Comparison of ENCODE assay signal across 8 cellular contexts in genomic region chr17:75749545-75750389, GRCh38. TPM values are rescaled to one million over a fixed set of nuclear protein-coding genes. Genes with fewer than 3 reads are reported as not detected.
DNase-seq lines count a peak whose midpoint lies in the region; ATAC-seq, FAIRE-seq and TF ChIP-seq lines count a peak whose summit lies in the region.

No MANE protein-coding gene starts in this region.

- H3K36me3 ChIP-seq in HepG2 (replicated peaks in 1 of 2; ENCODE audit: control insufficient read depth in 1 of 2, insufficient read depth in 2 of 2, low read length in 2 of 2): no peaks in the 10 kb centered on the region

- no peaks in the 10 kb centered on the region for H3K79me2 ChIP-seq in HepG2 (ENCODE audit: insufficient read depth, low read length)

- no peaks in the 10 kb centered on the region for H3K9me3 ChIP-seq in HepG2 (ENCODE audit: low read length)

- no peak overlapping the region for H2AFZ ChIP-seq in HepG2 (ENCODE audit: low read length)

- H3K4me2 ChIP-seq in HepG2 (ENCODE audit: low read depth, low read length): peak overlapping the region; percentile 75

- H3K4me1 ChIP-seq in HepG2 (ENCODE audit: insufficient read depth, low read length): peaks cover 46% of the 10 kb centered on the region

- in situ Hi-C loops in HepG2 (cut with HindIII; ENCODE audit: extremely low pct_ligation_motif_present, low pct_unique_long_range_greater_than_20kb): loop anchor here (5.0 to 10.0 kb wide), 2 partner anchors 72 to 135 kb away; no protein-coding TSS in a partner anchor

- intact Hi-C loops in HepG2 (cut with micrococcal nuclease; ENCODE audit: unreplicated experiment): loop anchor here (1.0 to 5.0 kb wide), 2 partner anchors 74 to 137 kb away; no protein-coding TSS in a partner anchor

- FAIRE-seq in HepG2 (lab: Jason Lieb, UNC): no peak

- CTCF ChIA-PET in HEK293T (lab: Yijun Ruan, JAX): interaction anchor here (0.6 to 5.6 kb wide), 32 partner anchors 10 to 876 kb away, joined by 3 to 93 read pairs (median 4); partner anchors contain the start of genes GALK1, RECQL5, SAP30BP and SMIM5
- CTCF ChIA-PET in HepG2 (lab: Yijun Ruan, JAX; ENCODE audit: low intra/inter-chr PET ratio, low total read pairs): interaction anchor here (0.9 to 6.3 kb wide), 5 partner anchors 75 to 161 kb away, joined by 3 to 102 read pairs (median 4); partner anchors contain the start of gene SMIM5

- TF ChIP-seq EP300 in HepG2 (IDR thresholded peaks at IDR 0.05; ENCODE audit: low read depth in 2 of 2, low read length in 2 of 2) (no peak), HepG2 (CRISPR knock-in tag; IDR thresholded peaks at IDR 0.05; ENCODE audit: borderline replicate concordance) (no peak)

- no peak for TF ChIP-seq POLR2A in HepG2 (IDR thresholded peaks at IDR 0.05; ENCODE audit: insufficient read depth in 1 of 2, low read depth in 2 of 2, low read length in 2 of 2)

- no peaks in the 10 kb centered on the region for H4K20me1 ChIP-seq in HepG2 (ENCODE audit: insufficient read depth, low read length)

- ATAC-seq in HepG2 (peak; percentile 59), GM19463 (IDR thresholded peaks at IDR 0.05; ENCODE audit: unreplicated experiment) (no peak)

- BruUV-seq in HepG2 (replicated peaks; lab: Mats Ljungman, UMichigan): no TSS peak

- TF ChIP-seq CTCF in C4-2B (conservative IDR thresholded peaks at IDR 0.05) (peak; percentile 97), choroid plexus epithelial cell (conservative IDR thresholded peaks at IDR 0.05; ENCODE audit: low read depth, low read length) (peak; percentile 90), HepG2 (CRISPR knock-in tag; IDR thresholded peaks at IDR 0.05) (peak; percentile 98)

- 19% methylated on average over 13 of the region's 20 CpGs for whole genome bisulfite sequencing in HepG2 (ENCODE audit: low lambda C conversion rate)

- no peaks in the 10 kb centered on the region for H3K27me3 ChIP-seq in HepG2 (ENCODE audit: control insufficient read depth in 1 of 2, insufficient read depth in 2 of 2, low read length in 2 of 2)

- no peak overlapping the region for H3K27ac ChIP-seq in C4-2B
- H3K27ac ChIP-seq in HepG2 (ENCODE audit: extremely low read length, insufficient read depth, low read length): no peak overlapping the region

- H3K4me3 ChIP-seq in choroid plexus epithelial cell (ENCODE audit: low read depth, low read length) (no peak overlapping the region), HepG2 (replicated peaks in 1 of 3; ENCODE audit: insufficient read depth in 1 of 3, low read depth in 2 of 3, low read length in 3 of 3) (peak overlapping the region in 1 of 3 experiments; percentile 64; a peak in 1 of 6 replicates)

- H3K9ac ChIP-seq in HepG2 (ENCODE audit: insufficient read depth, low read depth, low read length): no peak overlapping the region; the same call in 1 of the 2 replicates

- POLR2A ChIA-PET in HEK293T (lab: Yijun Ruan, JAX): interaction anchor here (0.8 to 2.1 kb wide), 6 partner anchors 27 to 117 kb away, joined by 3 to 8 read pairs (median 3); partner anchors contain the start of genes RECQL5, SAP30BP, SMIM5 and UNK
- POLR2A ChIA-PET in HepG2 (lab: Yijun Ruan, JAX): interaction anchor here (1.2 to 2.5 kb wide), 7 partner anchors 10 to 140 kb away, joined by 3 to 20 read pairs (median 5); partner anchors contain the start of gene SMIM5

- peak; percentile 93 for TF ChIP-seq RAD21 in HepG2 (CRISPR knock-in tag; IDR thresholded peaks at IDR 0.05)

- peak; percentile 85 for DNase-seq in HEK293T (ENCODE audit: extremely low spot score)
- peak; percentile 62 to 92 for DNase-seq in NCI-H526 (lab: John Stamatoyannopoulos, UW)
- DNase-seq in activated CD4-positive, alpha-beta T cell treated with anti-CD3 and anti-CD28 coated beads for 48 hours: peak; percentile 94
- peak; percentile 77 for DNase-seq in choroid plexus epithelial cell (ENCODE audit: low read depth)
- peak; percentile 67 for DNase-seq in HepG2 (ENCODE audit: low spot score)
- peak; percentile 91 for DNase-seq in stimulated activated CD4-positive, alpha-beta T cell treated with anti-CD3 and anti-CD28 coated beads, Interleukin-4, amount 100 ng/mL, for 24 hours

TF ChIP-seq in HEK293T, 16 proteins besides CTCF, POLR2A, EP300 and RAD21 (continues in another document):
- TF ChIP-seq ELF4 (IDR thresholded peaks at IDR 0.05) (no peak), L3MBTL2 (conservative IDR thresholded peaks at IDR 0.05) (no peak), TARDBP (IDR thresholded peaks at IDR 0.05) (no peak)

TF ChIP-seq in HepG2, 621 proteins besides CTCF, POLR2A, EP300 and RAD21 (continues in another document):
- TF ChIP-seq SAFB2 (CRISPR knock-in tag; IDR thresholded peaks at IDR 0.05; ENCODE audit: borderline replicate concordance, low read depth): no peak

RNA-seq across cellular contexts. Expression of gene GALK1, which starts 15.2 kb away (rescaled TPM):
- 93.6 and 95.6 TPM in 2 replicates for total RNA-seq in HepG2 (2016; rRNA removed; fragmentation: Illumina TruSeq; extraction: Trizol)
- 31.6 and 39.5 TPM in 2 replicates for total RNA-seq in HepG2 (2016; cell fraction: cytosol; rRNA removed; fragmentation: Illumina TruSeq; extraction: Trizol; ENCODE audit: low read depth)
- 94.0 and 98.0 TPM in 2 replicates for total RNA-seq in HepG2 (2016; cell fraction: insoluble cytoplasmic fraction; rRNA removed; fragmentation: Illumina TruSeq; extraction: Trizol)
- 35.0 and 44.2 TPM in 2 replicates for total RNA-seq in HepG2 (2016; cell fraction: membrane; rRNA removed; fragmentation: Illumina TruSeq; extraction: Trizol)
- 44.3 and 48.9 TPM in 2 replicates for total RNA-seq in HepG2 (2016; cell fraction: nucleus; rRNA removed; fragmentation: Illumina TruSeq; extraction: Trizol)
- polyA plus RNA-seq in HepG2 (2011; rRNA removed): 59.9 and 93.0 TPM in 2 replicates
- 65.7 and 112 TPM in 2 replicates for polyA plus RNA-seq in HepG2 (2011; cell fraction: cytosol; rRNA removed)
- 162 and 164 TPM in 2 replicates for polyA plus RNA-seq in HepG2 (2011; cell fraction: nucleus; rRNA removed)
- polyA plus RNA-seq in HepG2 (2012): 57.4 and 59.7 TPM in 2 replicates
- 29.0 and 30.8 TPM in 2 replicates for polyA plus RNA-seq in HepG2 (2016; cell fraction: cytosol; fragmentation: Illumina TruSeq; extraction: Trizol; ENCODE audit: low read depth)
- 86.3 and 86.5 TPM in 2 replicates for polyA plus RNA-seq in HepG2 (2016; cell fraction: insoluble cytoplasmic fraction; fragmentation: Illumina TruSeq; extraction: Trizol; ENCODE audit: low read depth)
- 25.3 and 27.1 TPM in 2 replicates for polyA plus RNA-seq in HepG2 (2016; cell fraction: membrane; fragmentation: Illumina TruSeq; extraction: Trizol; ENCODE audit: low read depth)
- 72.3 and 78.9 TPM in 2 replicates for polyA plus RNA-seq in HepG2 (2016; cell fraction: nucleus; fragmentation: Illumina TruSeq; extraction: Trizol; ENCODE audit: insufficient read depth, low read depth)
- 28.9 and 121 TPM in 2 replicates for polyA minus RNA-seq in HepG2 (2011; rRNA and poly(A)+ RNA removed; ENCODE audit: low replicate concordance)
- polyA minus RNA-seq in HepG2 (2011; cell fraction: cytosol; rRNA and poly(A)+ RNA removed): 45.9 and 49.6 TPM in 2 replicates
- 26.3 and 28.6 TPM in 2 replicates for polyA minus RNA-seq in HepG2 (2011; cell fraction: nucleus; rRNA and poly(A)+ RNA removed)

RNA-seq across cellular contexts. Expression of gene ITGB4, which starts 28.5 kb away (rescaled TPM):
- total RNA-seq in HepG2 (2016; rRNA removed; fragmentation: Illumina TruSeq; extraction: Trizol): 4.0 and 6.9 TPM in 2 replicates
- 9.2 and 10.4 TPM in 2 replicates for total RNA-seq in HepG2 (2016; cell fraction: cytosol; rRNA removed; fragmentation: Illumina TruSeq; extraction: Trizol; ENCODE audit: low read depth)
- total RNA-seq in HepG2 (2016; cell fraction: insoluble cytoplasmic fraction; rRNA removed; fragmentation: Illumina TruSeq; extraction: Trizol): 3.9 and 6.3 TPM in 2 replicates
- total RNA-seq in HepG2 (2016; cell fraction: membrane; rRNA removed; fragmentation: Illumina TruSeq; extraction: Trizol): 10.1 and 14.6 TPM in 2 replicates
- total RNA-seq in HepG2 (2016; cell fraction: nucleus; rRNA removed; fragmentation: Illumina TruSeq; extraction: Trizol): 3.7 and 3.9 TPM in 2 replicates
- 14.5 and 14.7 TPM in 2 replicates for polyA plus RNA-seq in HepG2 (2011; rRNA removed)
- 5.1 and 8.2 TPM in 2 replicates for polyA plus RNA-seq in HepG2 (2011; cell fraction: cytosol; rRNA removed)
- 28.7 and 39.5 TPM in 2 replicates for polyA plus RNA-seq in HepG2 (2011; cell fraction: nucleus; rRNA removed)
- 13.2 and 14.2 TPM in 2 replicates for polyA plus RNA-seq in HepG2 (2012)
- 36.1 and 40.9 TPM in 2 replicates for polyA plus RNA-seq in HepG2 (2016; cell fraction: cytosol; fragmentation: Illumina TruSeq; extraction: Trizol; ENCODE audit: low read depth)
- polyA plus RNA-seq in HepG2 (2016; cell fraction: insoluble cytoplasmic fraction; fragmentation: Illumina TruSeq; extraction: Trizol; ENCODE audit: low read depth): 10.5 and 16.8 TPM in 2 replicates
- polyA plus RNA-seq in HepG2 (2016; cell fraction: membrane; fragmentation: Illumina TruSeq; extraction: Trizol; ENCODE audit: low read depth): 41.4 and 43.0 TPM in 2 replicates
- polyA plus RNA-seq in HepG2 (2016; cell fraction: nucleus; fragmentation: Illumina TruSeq; extraction: Trizol; ENCODE audit: insufficient read depth, low read depth): 20.5 and 28.1 TPM in 2 replicates
- polyA minus RNA-seq in HepG2 (2011; rRNA and poly(A)+ RNA removed; ENCODE audit: low replicate concordance): 25.3 and 28.4 TPM in 2 replicates
- polyA minus RNA-seq in HepG2 (2011; cell fraction: cytosol; rRNA and poly(A)+ RNA removed): 8.4 and 12.7 TPM in 2 replicates
- polyA minus RNA-seq in HepG2 (2011; cell fraction: nucleus; rRNA and poly(A)+ RNA removed): 3.2 and 6.3 TPM in 2 replicates

RNA-seq across cellular contexts. Expression of gene UNK, which starts 34.8 kb away (rescaled TPM):
- total RNA-seq in HepG2 (2016; rRNA removed; fragmentation: Illumina TruSeq; extraction: Trizol): 28.6 and 33.0 TPM in 2 replicates
- total RNA-seq in HepG2 (2016; cell fraction: cytosol; rRNA removed; fragmentation: Illumina TruSeq; extraction: Trizol; ENCODE audit: low read depth): 37.2 and 44.0 TPM in 2 replicates
- 21.2 and 33.0 TPM in 2 replicates for total RNA-seq in HepG2 (2016; cell fraction: insoluble cytoplasmic fraction; rRNA removed; fragmentation: Illumina TruSeq; extraction: Trizol)
- 58.6 and 59.5 TPM in 2 replicates for total RNA-seq in HepG2 (2016; cell fraction: membrane; rRNA removed; fragmentation: Illumina TruSeq; extraction: Trizol)
- total RNA-seq in HepG2 (2016; cell fraction: nucleus; rRNA removed; fragmentation: Illumina TruSeq; extraction: Trizol): 38.6 and 43.6 TPM in 2 replicates
- polyA plus RNA-seq in HepG2 (2011; rRNA removed): 30.7 and 31.6 TPM in 2 replicates
- 18.7 and 21.7 TPM in 2 replicates for polyA plus RNA-seq in HepG2 (2011; cell fraction: cytosol; rRNA removed)
- 50.0 and 56.4 TPM in 2 replicates for polyA plus RNA-seq in HepG2 (2011; cell fraction: nucleus; rRNA removed)
- polyA plus RNA-seq in HepG2 (2012): 20.8 and 23.9 TPM in 2 replicates
- polyA plus RNA-seq in HepG2 (2016; cell fraction: cytosol; fragmentation: Illumina TruSeq; extraction: Trizol; ENCODE audit: low read depth): 55.3 and 62.7 TPM in 2 replicates
- 28.7 and 35.1 TPM in 2 replicates for polyA plus RNA-seq in HepG2 (2016; cell fraction: insoluble cytoplasmic fraction; fragmentation: Illumina TruSeq; extraction: Trizol; ENCODE audit: low read depth)
- 64.7 and 69.9 TPM in 2 replicates for polyA plus RNA-seq in HepG2 (2016; cell fraction: membrane; fragmentation: Illumina TruSeq; extraction: Trizol; ENCODE audit: low read depth)
- polyA plus RNA-seq in HepG2 (2016; cell fraction: nucleus; fragmentation: Illumina TruSeq; extraction: Trizol; ENCODE audit: insufficient read depth, low read depth): 52.8 and 60.0 TPM in 2 replicates
- 24.3 and 28.1 TPM in 2 replicates for polyA minus RNA-seq in HepG2 (2011; rRNA and poly(A)+ RNA removed; ENCODE audit: low replicate concordance)
- polyA minus RNA-seq in HepG2 (2011; cell fraction: cytosol; rRNA and poly(A)+ RNA removed): 10.4 and 14.9 TPM in 2 replicates
- polyA minus RNA-seq in HepG2 (2011; cell fraction: nucleus; rRNA and poly(A)+ RNA removed): 78.9 and 91.3 TPM in 2 replicates
